In the genomic region with DNA sequence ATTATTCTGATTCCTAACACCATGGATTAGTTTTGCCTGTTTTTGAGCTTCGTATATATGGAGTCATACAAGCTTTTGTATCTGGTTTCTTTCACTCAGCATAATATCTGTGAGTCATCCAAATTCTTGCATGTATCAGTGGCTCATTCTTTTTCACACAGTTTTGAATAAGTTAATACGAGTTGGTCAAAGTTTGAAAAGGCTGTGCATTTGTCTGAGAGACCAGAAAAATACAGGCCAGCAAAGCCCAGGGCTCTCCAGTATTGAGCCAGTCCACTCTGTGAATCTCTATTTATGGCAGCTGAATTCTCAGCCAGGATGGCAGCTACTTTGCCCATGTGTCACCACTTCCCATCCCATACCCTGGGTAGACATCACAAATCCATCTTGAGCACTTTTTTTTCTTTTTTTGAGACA, we compare ENCODE assay signal across 12 cellular contexts. TPM values are rescaled to one million over a fixed set of nuclear protein-coding genes. Genes with fewer than 3 reads are reported as not detected.
A peak's percentile ranks its signal among the peaks of the same experiment; 100 is the strongest.
DNase-seq lines count a peak whose midpoint lies in the region; ATAC-seq and TF ChIP-seq lines count a peak whose summit lies in the region.
"Had no signal": no experiment of that assay in that cellular context is flagged by ENCODE, and none has a peak within 500 bp of the region (broad histone marks: within the 10 kb centered on the region; RNA-seq: fewer than 3 reads in every experiment).

No MANE protein-coding gene starts in this region.

- H4K20me1 ChIP-seq in fibroblast of lung (ENCODE audit: control insufficient read depth, extremely low read depth, insufficient read depth, low read length) = no peaks in the 10 kb centered on the region

- H3K27ac ChIP-seq in SJSA1 (peak overlapping the region; percentile 49), fibroblast of lung (ENCODE audit: insufficient read depth, low read length) (no peak overlapping the region), psoas muscle (peak overlapping the region; percentile 41), testis (no peak overlapping the region)

- H3K27me3 ChIP-seq in SJSA1 (replicated peaks) (no peaks in the 10 kb centered on the region), fibroblast of lung (ENCODE audit: control insufficient read depth, insufficient read depth, low read length) (no peaks in the 10 kb centered on the region), psoas muscle (ENCODE audit: insufficient read depth in 3 of 3, low read length in 2 of 3) (no peaks in the 10 kb centered on the region), testis (no peaks in the 10 kb centered on the region)
- H3K27me3 ChIP-seq: gastroesophageal sphincter had no signal

- H3K36me3 ChIP-seq in SJSA1 (no peaks in the 10 kb centered on the region), fibroblast of lung (ENCODE audit: control insufficient read depth, insufficient read depth, low read length) (no peaks in the 10 kb centered on the region), psoas muscle (ENCODE audit: insufficient read depth in 1 of 2, low read depth in 1 of 2) (no peaks in the 10 kb centered on the region), testis (ENCODE audit: low read depth, missing control alignments) (no peaks in the 10 kb centered on the region)
- H3K36me3 ChIP-seq: gastroesophageal sphincter had no signal

- H3K4me1 ChIP-seq in SJSA1 (replicated peaks) (peaks cover 17% of the 10 kb centered on the region), fibroblast of lung (ENCODE audit: control insufficient read depth, extremely low read depth, insufficient read depth, low read length) (no peaks in the 10 kb centered on the region), psoas muscle (no peaks in the 10 kb centered on the region), testis (no peaks in the 10 kb centered on the region)
- H3K4me1 ChIP-seq: gastroesophageal sphincter had no signal

- peak; percentile 68 for DNase-seq in GM03348 (ENCODE audit: low spot score)
- peak in 1 of 2 experiments; percentile 60 for DNase-seq in SJSA1 (ENCODE audit: low read depth in 1 of 2, low spot score in 2 of 2)
- peak; percentile 63 to 83 for DNase-seq in fibroblast of lung (ENCODE audit: low read depth in 2 of 2)
- DNase-seq in psoas muscle = no peak
- DNase-seq in activated T-cell treated with anti-CD3 and anti-CD28 coated beads, Interleukin-2, amount 50 U/mL, for 1 hour = no peak
- no peak for DNase-seq in OCI-M2 (lab: John Stamatoyannopoulos, UW; ENCODE audit: unreplicated experiment)
- DNase-seq in testis = no peak
- DNase-seq: activated CD8-positive, alpha-beta T cell treated with anti-CD3 and anti-CD28 coated beads for 36 hours; activated naive CD8-positive, alpha-beta T cell treated with anti-CD3 and anti-CD28 coated beads, Interleukin-2, amount 50 U/mL, for 24 hours; DMS 273 treated with DMSO at 0.1 percent for 48 hours had no signal

- intact Hi-C loops in psoas muscle (cut with DNase I) (no loop called here), testis (cut with DNase I; ENCODE audit: low total_unique reads) (no loop called here)

- H3K79me2 ChIP-seq in fibroblast of lung (ENCODE audit: control insufficient read depth, insufficient read depth, low read length) = no peaks in the 10 kb centered on the region

- WGBS in psoas muscle, 3 donors = 50 to 76% (median 56%) methylated on average over 2 of the region's 2 CpGs
- WGBS in testis, 2 donors = 82 to 86% methylated on average over 2 of the region's 2 CpGs

- ATAC-seq in psoas muscle = peak; percentile 78 to 93 (median 92)
- no peak for ATAC-seq in HG03025 (IDR thresholded peaks at IDR 0.05; ENCODE audit: low FRiP score, unreplicated experiment)
- ATAC-seq: activated CD8-positive, alpha-beta T cell treated with anti-CD3 and anti-CD28 coated beads for 36 hours; activated naive CD8-positive, alpha-beta T cell treated with anti-CD3 and anti-CD28 coated beads, Interleukin-2, amount 50 U/mL, for 24 hours; gastroesophageal sphincter had no signal

- no peak for TF ChIP-seq CTCF in fibroblast of lung (conservative IDR thresholded peaks at IDR 0.05 in 1 of 2, IDR thresholded peaks at IDR 0.05 in 1 of 2; ENCODE audit: low read depth in 1 of 2, low read length in 2 of 2)
- no peak for TF ChIP-seq CTCF in psoas muscle (IDR thresholded peaks at IDR 0.05)
- TF ChIP-seq CTCF in testis (IDR thresholded peaks at IDR 0.05) = no peak

- H3K9me3 ChIP-seq in SJSA1 (replicated peaks) (no peaks in the 10 kb centered on the region), fibroblast of lung (ENCODE audit: control insufficient read depth, insufficient read depth, low read depth, low read length) (no peaks in the 10 kb centered on the region), psoas muscle (no peaks in the 10 kb centered on the region), testis (no peaks in the 10 kb centered on the region)
- H3K9me3 ChIP-seq: gastroesophageal sphincter had no signal

- peak overlapping the region; percentile 11 for H3K4me2 ChIP-seq in fibroblast of lung (ENCODE audit: extremely low read depth, insufficient read depth, low read length)

- H3K4me3 ChIP-seq in SJSA1 (no peak overlapping the region), fibroblast of lung (replicated peaks in 1 of 4; ENCODE audit: control extremely low read depth in 1 of 4, insufficient read depth in 1 of 4, low read depth in 3 of 4, low read length in 4 of 4) (no peak overlapping the region), psoas muscle (no peak overlapping the region), testis (no peak overlapping the region)
- H3K4me3 ChIP-seq: gastroesophageal sphincter had no signal

- TF ChIP-seq POLR2A in testis (IDR thresholded peaks at IDR 0.05) = no peak

- H2AFZ ChIP-seq in fibroblast of lung (ENCODE audit: low read length) = no peak overlapping the region

- no peak overlapping the region for H3K9ac ChIP-seq in fibroblast of lung (ENCODE audit: insufficient read depth, low read length)

RNA-seq across cellular contexts. Expression of gene CHMP4B, which starts 7.2 kb away (rescaled TPM):
- 47.9 and 48.9 TPM in 2 replicates for total RNA-seq in SJSA1 (2014; rRNA removed; shearing (Covaris generic))
- 26.3 and 26.5 TPM in 2 replicates for total RNA-seq in fibroblast of lung
- polyA plus RNA-seq in fibroblast of lung = 61.3 and 83.2 TPM in 2 replicates
- 110 and 113 TPM in 2 replicates for polyA plus RNA-seq in fibroblast of lung (2012)
- polyA minus RNA-seq in fibroblast of lung (ENCODE audit: low replicate concordance) = 17.2 and 23.5 TPM in 2 replicates
- total RNA-seq in psoas muscle = 100 to 1,000 TPM in 3 of 4 donors, 10 to 100 TPM in 1; 72.5 to 151 (median 119) TPM
- 100 to 1,000 TPM; 165 to 267 (median 226) TPM for polyA plus RNA-seq in psoas muscle
- total RNA-seq in testis = 100 to 1,000 TPM in 1 of 2 donors, 10 to 100 TPM in 1; 98.3 to 102 TPM
- 114 TPM for polyA plus RNA-seq in testis (ENCODE audit: insufficient read depth, low read depth, low replicate concordance)

Comparison
In these comparisons a context has a peak if more than half of its experiments do, and no peak if none do; other contexts are left out.
1. DNase-seq: peak in GM03348 (single experiment) and fibroblast of lung (2 of 2); none in psoas muscle (0 of 2), activated T-cell treated with anti-CD3 and anti-CD28 coated beads, Interleukin-2, amount 50 U/mL, for 1 hour (single experiment), OCI-M2 (single experiment) and testis (single experiment).
2. H3K27ac ChIP-seq: peak in SJSA1 (single experiment) and psoas muscle (single experiment); none in fibroblast of lung (single experiment) and testis (0 of 2).